In the genomic region with DNA sequence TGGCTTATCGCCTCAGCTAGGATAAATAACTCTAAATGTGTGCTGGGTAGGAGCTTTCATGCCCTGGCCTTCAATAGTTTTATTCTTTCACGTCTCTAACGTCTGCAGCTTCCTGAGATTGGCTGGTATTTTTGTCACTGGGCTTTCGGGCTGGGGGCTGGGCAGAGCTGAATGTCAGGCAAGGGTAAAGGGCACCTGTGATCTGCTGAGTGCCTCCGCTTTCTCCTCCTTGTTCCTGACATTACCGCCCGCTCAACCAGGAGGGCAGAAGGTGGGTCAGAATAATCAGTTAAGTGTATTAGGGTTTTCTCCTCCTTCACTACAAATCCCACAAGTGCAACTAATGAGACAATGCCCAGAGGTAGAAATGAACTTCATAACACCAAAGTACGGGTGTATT, we compare ENCODE assay signal across 16 cellular contexts.
DNase-seq lines count a peak whose midpoint lies in the region; ATAC-seq, FAIRE-seq and TF ChIP-seq lines count a peak whose summit lies in the region.
"Had no signal": no experiment of that assay in that cellular context is flagged by ENCODE, and none has a peak within 500 bp of the region (broad histone marks: within the 10 kb centered on the region; RNA-seq: fewer than 3 reads in every experiment).

No MANE protein-coding gene starts in this region.

- peak overlapping the region; percentile 9 to 19; a peak in 2 of 4 replicates for H3K4me2 ChIP-seq in H1 (ENCODE audit: insufficient read depth in 1 of 2, low read depth in 2 of 2, low read length in 2 of 2)
- H3K4me2 ChIP-seq: KMS-11, PC-9, SK-N-SH had no signal

- no peak overlapping the region for H4K91ac ChIP-seq in H1 (replicated peaks; ENCODE audit: insufficient read length, low read length)

- no peaks in the 10 kb centered on the region for H3K79me2 ChIP-seq in H1 (ENCODE audit: control insufficient read depth in 1 of 2, insufficient read depth in 2 of 2, low read length in 2 of 2)

- H3K4me3 ChIP-seq in H1 (ENCODE audit: extremely low read depth in 1 of 4, insufficient read depth in 2 of 4, low read depth in 3 of 4, low read length in 4 of 4) (no peak overlapping the region), right lobe of liver (peak overlapping the region in 2 of 3 donors; percentile 20 to 44), spleen (no peak overlapping the region)
- H3K4me3 ChIP-seq: PC-9 had no signal

- no peak for TF ChIP-seq POLR2A in H1 (IDR thresholded peaks at IDR 0.05; ENCODE audit: control extremely low read depth in 1 of 2, low read depth in 2 of 2, low read length in 2 of 2)
- TF ChIP-seq POLR2A in right lobe of liver (IDR thresholded peaks at IDR 0.05) = peak; percentile 64
- TF ChIP-seq POLR2A in spleen (IDR thresholded peaks at IDR 0.05) = no peak

- H2BK15ac ChIP-seq in H1 (ENCODE audit: low read length) = no peak overlapping the region

- TF ChIP-seq CTCF in H1 (IDR thresholded peaks at IDR 0.05; ENCODE audit: control extremely low read depth in 1 of 3, insufficient read depth in 1 of 3, low read depth in 1 of 3, low read length in 3 of 3) (no peak), right lobe of liver (IDR thresholded peaks at IDR 0.05) (no peak), spleen (IDR thresholded peaks at IDR 0.05 in 8 of 11, conservative IDR thresholded peaks at IDR 0.05 in 3 of 11) (no peak)

- H2BK12ac ChIP-seq in H1 (ENCODE audit: low read depth, low read length) = no peak overlapping the region

- peak; percentile 90 to 96 (median 94) for ATAC-seq in right lobe of liver
- ATAC-seq: activated T-helper 17 cell treated with anti-CD3 and anti-CD28 coated beads, Interleukin-2, amount 50 U/mL, for 72 hours had no signal

- no peak for TF ChIP-seq EP300 in H1 (IDR thresholded peaks at IDR 0.05; ENCODE audit: borderline replicate concordance in 1 of 2, low read depth in 2 of 2, low read length in 2 of 2)

- H2BK5ac ChIP-seq in H1 (ENCODE audit: low read depth, low read length) = no peak overlapping the region

- H3K23ac ChIP-seq in H1 (ENCODE audit: insufficient read length) = no peak overlapping the region

- no peak for FAIRE-seq in H1 (lab: Jason Lieb, UNC)
- FAIRE-seq: bronchial epithelial cell, GM19239, H54, urothelium cell line had no signal

- no peak overlapping the region for H2AK5ac ChIP-seq in H1 (ENCODE audit: low read depth, low read length)

- H3K27ac ChIP-seq in H1 (ENCODE audit: low read depth, low read length) (no peak overlapping the region), right lobe of liver (peak overlapping the region; percentile 24 to 76 (median 66)), spleen (peak overlapping the region in 6 of 8 donors; percentile 32 to 58 (median 52))
- H3K27ac ChIP-seq: KMS-11, PC-9 had no signal

- no peak overlapping the region for H4K8ac ChIP-seq in H1 (ENCODE audit: extremely low read depth, insufficient read depth, low read length)

- H2BK120ac ChIP-seq in H1 (replicated peaks; ENCODE audit: low read depth, low read length) = no peak overlapping the region

- CTCF ChIA-PET in H1 (lab: Charles Lee; ENCODE audit: partially characterized antibody) = interaction anchor here (2.0 kb wide), 1 partner anchor 13 kb away, joined by 9 read pairs; no protein-coding TSS in a partner anchor

- no peak overlapping the region; a peak in 1 of 7 replicates for H3K9ac ChIP-seq in H1 (replicated peaks in 1 of 4; ENCODE audit: extremely low read depth in 1 of 4, low read depth in 3 of 4, low read length in 3 of 4)
- H3K9ac ChIP-seq: KMS-11, SK-N-SH had no signal

- peaks cover 5 to 36% (median 28%) of the 10 kb centered on the region in 4 experiments for H3K4me1 ChIP-seq in H1 (replicated peaks in 1 of 4; ENCODE audit: control insufficient read depth in 3 of 4, insufficient read depth in 4 of 4, low read length in 3 of 4)
- H3K4me1 ChIP-seq in right lobe of liver = peaks cover 0 to 17% (median 0%) of the 10 kb centered on the region in 4 donors
- H3K4me1 ChIP-seq in spleen = peaks cover 3 to 19% (median 7%) of the 10 kb centered on the region in 6 donors

- H3K56ac ChIP-seq in H1 (replicated peaks; ENCODE audit: insufficient read length, low read depth, low read length) = no peak overlapping the region

- no peaks in the 10 kb centered on the region for H3K79me1 ChIP-seq in H1 (ENCODE audit: low read depth, low read length)

- no peaks in the 10 kb centered on the region for H3K36me3 ChIP-seq in H1 (ENCODE audit: control insufficient read depth in 2 of 4, insufficient read depth in 4 of 4, low read length in 3 of 4)
- H3K36me3 ChIP-seq in right lobe of liver = no peaks in the 10 kb centered on the region
- no peaks in the 10 kb centered on the region for H3K36me3 ChIP-seq in spleen

- H3K9me3 ChIP-seq in H1 (ENCODE audit: insufficient read depth in 2 of 2, low read depth in 1 of 2, low read length in 1 of 2) (no peaks in the 10 kb centered on the region), right lobe of liver (no peaks in the 10 kb centered on the region), spleen (no peaks in the 10 kb centered on the region)
- H3K9me3 ChIP-seq: SK-N-SH had no signal

- DNase-seq in HuH-7.5 (ENCODE audit: low spot score) (peak; percentile 28), H1 (ENCODE audit: low read depth in 1 of 2, low spot score in 2 of 2) (no peak), right lobe of liver (peak; percentile 66 to 87 (median 87)), spleen (no peak), activated T-cell treated with anti-CD3 and anti-CD28 coated beads for 4 hours (no peak), anterior cingulate cortex (lab: John Stamatoyannopoulos, UW) (no peak)
- no peak for DNase-seq in activated naive CD4-positive, alpha-beta T cell treated with Interleukin-2 at 50 U/mL for 16 hours
- DNase-seq: NCI-H2029 treated with DMSO at 0.1 percent for 48 hours, PC-9, SK-N-SH had no signal

- no peaks in the 10 kb centered on the region for H4K20me1 ChIP-seq in H1 (replicated peaks in 1 of 2; ENCODE audit: control insufficient read depth in 1 of 2, insufficient read depth in 2 of 2, low read length in 2 of 2)

- H3K27me3 ChIP-seq in H1 (replicated peaks in 1 of 4; ENCODE audit: control insufficient read depth in 3 of 4, extremely low read depth in 1 of 4, insufficient read depth in 3 of 4, low read length in 3 of 4) (no peaks in the 10 kb centered on the region), right lobe of liver (no peaks in the 10 kb centered on the region), spleen (replicated peaks in 1 of 7) (no peaks in the 10 kb centered on the region)

- POLR2A ChIA-PET in H1 (lab: Charles Lee; ENCODE audit: partially characterized antibody) = interaction anchor here (1.6 kb wide), 1 partner anchor 19 kb away, joined by 4 read pairs; no protein-coding TSS in a partner anchor

- no peak overlapping the region for H3K14ac ChIP-seq in H1 (ENCODE audit: insufficient read length)

- H2BK20ac ChIP-seq in H1 (ENCODE audit: low read length) = no peak overlapping the region

- WGBS in H1 (ENCODE audit: extremely low coverage in 1 of 2, insufficient coverage in 1 of 2, insufficient read length in 1 of 2, insufficient replicate concordance in 2 of 2, low coverage in 1 of 2, low lambda C conversion rate in 2 of 2, missing lambda C conversion rate in 1 of 2), 2 experiments = 41% methylated on average over 8 of the region's 8 CpGs; no CpG with 5 or more reads in 1 of the 2 experiments
- 21% methylated on average over 7 of the region's 8 CpGs for WGBS in right lobe of liver (ENCODE audit: insufficient coverage, low coverage, low lambda C conversion rate, missing lambda C conversion rate)
- 64 to 86% (median 74%) methylated on average over 8 of the region's 8 CpGs for whole genome bisulfite sequencing in spleen, 5 donors

- intact Hi-C loops in right lobe of liver (cut with DNase I) = no loop called here
- intact Hi-C loops in spleen (cut with DNase I; ENCODE audit: low total_unique reads) = no loop called here

- H3K18ac ChIP-seq in H1 (ENCODE audit: extremely low read depth, low read length) = no peak overlapping the region

- H2AFZ ChIP-seq in H1 (ENCODE audit: low read length) = no peak overlapping the region
- H2AFZ ChIP-seq: PC-9 had no signal

- no peaks in the 10 kb centered on the region for H3K23me2 ChIP-seq in H1 (ENCODE audit: low read depth, low read length)

- no peak overlapping the region for H4K5ac ChIP-seq in H1 (ENCODE audit: insufficient read length, low read depth, low read length)

- H3K4ac ChIP-seq in H1 (replicated peaks; ENCODE audit: insufficient read length, low read depth, low read length) = no peak overlapping the region

- no peak for TF ChIP-seq RAD21 in H1 (IDR thresholded peaks at IDR 0.05 in 1 of 2, conservative IDR thresholded peaks at IDR 0.05 in 1 of 2; ENCODE audit: low read depth in 2 of 2, low read length in 2 of 2)

TF ChIP-seq in H1, 55 proteins besides CTCF, POLR2A, EP300 and RAD21:
- TF ChIP-seq HDAC6 (IDR thresholded peaks at IDR 0.05; ENCODE audit: low read depth, low read length) (no peak), ASH2L (IDR thresholded peaks at IDR 0.05; ENCODE audit: low read length) (peak; percentile 26)

Comparison
In these comparisons a context has a peak if more than half of its experiments do, and no peak if none do; other contexts are left out.
1. DNase-seq: peak in HuH-7.5 (single experiment) and right lobe of liver (3 of 3); none in H1 (0 of 2), spleen (single experiment), activated T-cell treated with anti-CD3 and anti-CD28 coated beads for 4 hours (single experiment), activated naive CD4-positive, alpha-beta T cell treated with Interleukin-2 at 50 U/mL for 16 hours (single experiment) and anterior cingulate cortex (0 of 58).
2. H3K4me3 ChIP-seq: peak in right lobe of liver (2 of 3); none in H1 (0 of 4) and spleen (0 of 8).